In genomic region chr12:56007148-56007891, GRCh38 we compare ENCODE assay signal across 8 cellular contexts. TPM values are rescaled to one million over a fixed set of nuclear protein-coding genes. Genes with fewer than 3 reads are reported as not detected.
A peak's percentile ranks its signal among the peaks of the same experiment; 100 is the strongest.
DNase-seq lines count a peak whose midpoint lies in the region; ATAC-seq and TF ChIP-seq lines count a peak whose summit lies in the region.

No MANE protein-coding gene starts in this region.

- peaks cover 8% of the 10 kb centered on the region; the same call in 1 of the 2 replicates for H3F3A ChIP-seq in DOHH2 (ENCODE audit: control insufficient read depth, insufficient read depth)

- H3K4me2 ChIP-seq in DOHH2 (ENCODE audit: low read length) (peak overlapping the region; percentile 95), parathyroid adenoma (ENCODE audit: low read length) (peak overlapping the region; percentile 98)

- TF ChIP-seq POLR2A in heart left ventricle (IDR thresholded peaks at IDR 0.05) (no peak), thyroid gland (IDR thresholded peaks at IDR 0.05) (peak in 1 of 2 donors; percentile 41)

- no peaks in the 10 kb centered on the region for H3K36me3 Mint-ChIP-seq in activated naive CD8-positive, alpha-beta T cell treated with anti-CD3 and anti-CD28 coated beads, Interleukin-2, amount 50 U/mL, for 24 hours (ENCODE audit: low read depth)

- H3K27me3 Mint-ChIP-seq in activated naive CD8-positive, alpha-beta T cell treated with anti-CD3 and anti-CD28 coated beads, Interleukin-2, amount 50 U/mL, for 24 hours = no peaks in the 10 kb centered on the region

- H3K36me3 ChIP-seq in DOHH2 (ENCODE audit: control insufficient read depth, low read length) (no peaks in the 10 kb centered on the region), heart left ventricle (peaks cover 0 to 30% (median 21%) of the 10 kb centered on the region in 9 donors), parathyroid adenoma (ENCODE audit: control insufficient read depth, insufficient read depth, low read length) (no peaks in the 10 kb centered on the region), thyroid gland (peaks cover 6 to 11% of the 10 kb centered on the region in 2 donors)

- H3K4me3 Mint-ChIP-seq in activated naive CD8-positive, alpha-beta T cell treated with anti-CD3 and anti-CD28 coated beads, Interleukin-2, amount 50 U/mL, for 24 hours = peak overlapping the region; percentile 77

- H3K4me3 ChIP-seq in DOHH2 (ENCODE audit: low read length) = peak overlapping the region; percentile 89
- H3K4me3 ChIP-seq in heart left ventricle = peak overlapping the region; percentile 70 to 100 (median 92)
- peak overlapping the region; percentile 55 for H3K4me3 ChIP-seq in parathyroid adenoma (ENCODE audit: low read depth, low read length)
- peak overlapping the region; percentile 24 to 91 (median 65) for H3K4me3 ChIP-seq in thyroid gland (replicated peaks in 1 of 3)

- TF ChIP-seq CTCF in DOHH2 (IDR thresholded peaks at IDR 0.05; ENCODE audit: low read depth, low read length, poor library complexity, severe bottlenecking) (no peak), heart left ventricle (IDR thresholded peaks at IDR 0.05) (peak in 2 of 12 donors; percentile 7 to 26), parathyroid adenoma (IDR thresholded peaks at IDR 0.05) (peak; percentile 28), thyroid gland (IDR thresholded peaks at IDR 0.05) (peak in 1 of 6 experiments; percentile 20)

- H3K9me3 Mint-ChIP-seq in activated naive CD8-positive, alpha-beta T cell treated with anti-CD3 and anti-CD28 coated beads, Interleukin-2, amount 50 U/mL, for 24 hours = no peaks in the 10 kb centered on the region

- 1 to 3% (median 2%) methylated on average over 26 to 52 of the region's 52 CpGs for WGBS in heart left ventricle, 4 donors
- WGBS in thyroid gland, 2 donors = 1% methylated on average over 20 to 25 of the region's 52 CpGs

- no peaks in the 10 kb centered on the region for H3K27me3 ChIP-seq in DOHH2 (ENCODE audit: control insufficient read depth, low read length)
- no peaks in the 10 kb centered on the region for H3K27me3 ChIP-seq in heart left ventricle
- H3K27me3 ChIP-seq in parathyroid adenoma (ENCODE audit: control insufficient read depth, insufficient read depth, low read length) = no peaks in the 10 kb centered on the region
- no peaks in the 10 kb centered on the region for H3K27me3 ChIP-seq in thyroid gland

- H4K20me1 ChIP-seq in DOHH2 (ENCODE audit: control insufficient read depth, insufficient read depth, low read depth, low read length) = no peaks in the 10 kb centered on the region

- peaks cover 27% of the 10 kb centered on the region for H3K4me1 Mint-ChIP-seq in activated naive CD8-positive, alpha-beta T cell treated with anti-CD3 and anti-CD28 coated beads, Interleukin-2, amount 50 U/mL, for 24 hours

- H3K79me2 ChIP-seq in DOHH2 (ENCODE audit: control insufficient read depth, low read length) (0 out of 2 replicates have a peak, but pooled peaks cover 3% of the 10 kb centered on the region), parathyroid adenoma (no peaks in the 10 kb centered on the region)

- H3K27ac ChIP-seq in DOHH2 (ENCODE audit: low read depth, low read length) = peak overlapping the region; percentile 36; the same call in 1 of the 2 replicates
- peak overlapping the region; percentile 30 to 98 (median 94) for H3K27ac ChIP-seq in heart left ventricle
- H3K27ac ChIP-seq in parathyroid adenoma = peak overlapping the region; percentile 92
- H3K27ac ChIP-seq in thyroid gland = peak overlapping the region; percentile 96 to 98 (median 98)

- ATAC-seq in activated naive CD8-positive, alpha-beta T cell treated with anti-CD3 and anti-CD28 coated beads, Interleukin-2, amount 50 U/mL, for 24 hours = peak; percentile 80
- ATAC-seq in heart left ventricle = peak; percentile 84 to 96 (median 94)

- H3K27ac Mint-ChIP-seq in activated naive CD8-positive, alpha-beta T cell treated with anti-CD3 and anti-CD28 coated beads, Interleukin-2, amount 50 U/mL, for 24 hours = peak overlapping the region; percentile 81

- peak; percentile 83 for DNase-seq in HCEC 1CT
- DNase-seq in NCI-H1105 treated with DMSO at 0.1 percent for 48 hours (lab: John Stamatoyannopoulos, UW) = peak; percentile 72
- peak; percentile 56 to 83 for DNase-seq in SW 1271 (lab: John Stamatoyannopoulos, UW)
- DNase-seq in activated naive CD8-positive, alpha-beta T cell treated with anti-CD3 and anti-CD28 coated beads, Interleukin-2, amount 50 U/mL, for 24 hours = peak; percentile 79
- DNase-seq in heart left ventricle = peak; percentile 89 to 94 (median 92)
- peak; percentile 87 to 91 for DNase-seq in thyroid gland

- intact Hi-C loops in heart left ventricle (cut with DNase I) (loop anchor here in 2 of 10 donors (5.0 to 10.0 kb wide), 2 partner anchors 95 to 97 kb away; partner anchors contain the start of gene PA2G4 (in 2 of the 2)), thyroid gland (cut with DNase I) (no loop called here)

- peak overlapping the region; percentile 95 for H2AFZ ChIP-seq in parathyroid adenoma

- H3K9me2 ChIP-seq in DOHH2 (replicated peaks; ENCODE audit: control insufficient read depth, low read length) = no peaks in the 10 kb centered on the region

- H3K4me1 ChIP-seq in DOHH2 (ENCODE audit: control insufficient read depth, low read length) (peaks cover 10% of the 10 kb centered on the region), heart left ventricle (peaks cover 0 to 15% (median 7%) of the 10 kb centered on the region in 12 donors), parathyroid adenoma (peaks cover 11% of the 10 kb centered on the region), thyroid gland (peaks cover 4 to 9% of the 10 kb centered on the region in 2 donors)

- H3K9me3 ChIP-seq in DOHH2 (ENCODE audit: control insufficient read depth, insufficient read depth, low read length) (no peaks in the 10 kb centered on the region), heart left ventricle (no peaks in the 10 kb centered on the region), parathyroid adenoma (ENCODE audit: control insufficient read depth, low read length) (no peaks in the 10 kb centered on the region), thyroid gland (no peaks in the 10 kb centered on the region)

- H3K9ac ChIP-seq in parathyroid adenoma = peak overlapping the region; percentile 63

RNA-seq across cellular contexts. Expression of gene SUOX, which starts 10.2 kb away (rescaled TPM):
- total RNA-seq in heart left ventricle = 10 to 100 TPM; 25.0 to 59.5 (median 32.0) TPM
- polyA plus RNA-seq in heart left ventricle = 10 to 100 TPM; 26.2 to 28.6 TPM
- total RNA-seq in thyroid gland = 10 to 100 TPM; 18.7 to 36.8 (median 36.2) TPM

RNA-seq across cellular contexts. Expression of gene IKZF4, which starts 13.5 kb away (rescaled TPM):
- total RNA-seq in heart left ventricle (10 to 100 TPM in 1 of 9 donors, 1 to 10 TPM in 8; 4.3 to 10.3 (median 6.9) TPM), thyroid gland (10 to 100 TPM in 2 of 4 donors, 1 to 10 TPM in 2; 4.2 to 10.9 (median 9.4) TPM)
- polyA plus RNA-seq in heart left ventricle = 1 to 10 TPM; 2.6 to 3.2 TPM

RNA-seq across cellular contexts. Expression of gene RAB5B, which starts 33.4 kb away (rescaled TPM):
- total RNA-seq in heart left ventricle = 100 to 1,000 TPM in 8 of 9 donors, 10 to 100 TPM in 1; 97.5 to 135 (median 119) TPM
- 10 to 100 TPM; 57.5 to 86.5 TPM for polyA plus RNA-seq in heart left ventricle
- 100 to 1,000 TPM; 104 to 119 (median 107) TPM for total RNA-seq in thyroid gland

RNA-seq across cellular contexts. Expression of gene RPS26, which starts 34.4 kb away (rescaled TPM):
- total RNA-seq in heart left ventricle (100 to 1,000 TPM in 2 of 9 donors, 10 to 100 TPM in 7; 11.7 to 616 (median 23.2) TPM), thyroid gland (1,000 to 10,000 TPM in 1 of 4 donors, 100 to 1,000 TPM in 2, 10 to 100 TPM in 1; 81.4 to 1,193 (median 632) TPM)
- 1,000 to 10,000 TPM in 1 of 2 donors, 100 to 1,000 TPM in 1; 933 to 1,433 TPM for polyA plus RNA-seq in heart left ventricle

RNA-seq across cellular contexts. Expression of gene CDK2, which starts 40.7 kb away (rescaled TPM):
- 10 to 100 TPM in 6 of 9 donors, 1 to 10 TPM in 3; 3.7 to 16.7 (median 11.3) TPM for total RNA-seq in heart left ventricle
- polyA plus RNA-seq in heart left ventricle = 10 to 100 TPM in 1 of 2 donors, 1 to 10 TPM in 1; 4.1 to 23.5 TPM
- 10 to 100 TPM; 13.9 to 17.2 (median 15.8) TPM for total RNA-seq in thyroid gland

Comparison
In these comparisons a context has a peak if more than half of its experiments do, and no peak if none do; other contexts are left out.
1. Peak in every context shown above with its lines: DNase-seq, ATAC-seq, H3K4me3 ChIP-seq and H3K27ac ChIP-seq.
2. H3K27ac ChIP-seq: peak in every context shown above with its lines; median percentile 98 in thyroid gland; 94 in heart left ventricle; 92 in parathyroid adenoma; 36 in DOHH2.